18 cellular contexts compared by ENCODE assay signal in genomic region chr4:169283114-169283509, GRCh38. TPM values are rescaled to one million over a fixed set of nuclear protein-coding genes. Genes with fewer than 3 reads are reported as not detected.
DNase-seq lines count a peak whose midpoint lies in the region; ATAC-seq and TF ChIP-seq lines count a peak whose summit lies in the region.
"Had no signal": no experiment of that assay in that cellular context is flagged by ENCODE, and none has a peak within 500 bp of the region (broad histone marks: within the 10 kb centered on the region; RNA-seq: fewer than 3 reads in every experiment).

No MANE protein-coding gene starts in this region.

- ATAC-seq in RWPE2 (ENCODE audit: low read depth) = peak; percentile 91
- no peak for ATAC-seq in GM21423 (IDR thresholded peaks at IDR 0.05; ENCODE audit: unreplicated experiment)
- ATAC-seq: heart left ventricle; stimulated activated memory B cell treated with anti-CD40 and anti-IgM and Interleukin-4, amounts not matched to agents 10 μg/mL and 1 μg/mL and 100 μg/mL, for 72 hours had no signal

- H3K4me2 ChIP-seq in fibroblast of lung (ENCODE audit: extremely low read depth, insufficient read depth, low read length) = peak overlapping the region; percentile 76

- H2AFZ ChIP-seq in fibroblast of lung (ENCODE audit: low read length) = no peak overlapping the region

- H3K9me3 ChIP-seq in RWPE2 (ENCODE audit: severe bottlenecking) = no peaks in the 10 kb centered on the region
- H3K9me3 ChIP-seq in fibroblast of lung (ENCODE audit: control insufficient read depth, insufficient read depth, low read depth, low read length) = no peaks in the 10 kb centered on the region
- H3K9me3 ChIP-seq in left ventricle myocardium inferior (replicated peaks) = no peaks in the 10 kb centered on the region
- H3K9me3 ChIP-seq: heart left ventricle had no signal

- H3K79me2 ChIP-seq in fibroblast of lung (ENCODE audit: control insufficient read depth, insufficient read depth, low read length) = no peaks in the 10 kb centered on the region

- H3K27ac ChIP-seq in RWPE2 (ENCODE audit: poor library complexity, severe bottlenecking) (peak overlapping the region; percentile 75), fibroblast of lung (ENCODE audit: insufficient read depth, low read length) (peak overlapping the region; percentile 8), left ventricle myocardium inferior (replicated peaks) (no peak overlapping the region)
- H3K27ac ChIP-seq: heart left ventricle had no signal

- intact Hi-C loops in left ventricle myocardium inferior (cut with micrococcal nuclease) = no loop called here

- no peaks in the 10 kb centered on the region for H4K20me1 ChIP-seq in fibroblast of lung (ENCODE audit: control insufficient read depth, extremely low read depth, insufficient read depth, low read length)

- TF ChIP-seq CTCF in RWPE2 (IDR thresholded peaks at IDR 0.05; ENCODE audit: poor library complexity, severe bottlenecking) (no peak), fibroblast of lung (conservative IDR thresholded peaks at IDR 0.05 in 1 of 2, IDR thresholded peaks at IDR 0.05 in 1 of 2; ENCODE audit: low read depth in 1 of 2, low read length in 2 of 2) (no peak), retinal pigment epithelial cell (conservative IDR thresholded peaks at IDR 0.05; ENCODE audit: low read depth, low read length) (no peak), left ventricle myocardium inferior (IDR thresholded peaks at IDR 0.05; ENCODE audit: borderline replicate concordance) (no peak)

- H3K36me3 ChIP-seq in RWPE2 (ENCODE audit: low read depth) = no peaks in the 10 kb centered on the region
- no peaks in the 10 kb centered on the region for H3K36me3 ChIP-seq in fibroblast of lung (ENCODE audit: control insufficient read depth, insufficient read depth, low read length)
- H3K36me3 ChIP-seq in left ventricle myocardium inferior = no peaks in the 10 kb centered on the region
- H3K36me3 ChIP-seq: heart left ventricle had no signal

- H3K4me3 ChIP-seq in RWPE2 (ENCODE audit: severe bottlenecking) = no peak overlapping the region
- no peak overlapping the region for H3K4me3 ChIP-seq in fibroblast of lung (replicated peaks in 1 of 4; ENCODE audit: control extremely low read depth in 1 of 4, insufficient read depth in 1 of 4, low read depth in 3 of 4, low read length in 4 of 4)
- no peak overlapping the region for H3K4me3 ChIP-seq in retinal pigment epithelial cell (ENCODE audit: low read length)
- H3K4me3 ChIP-seq in left ventricle myocardium inferior = no peak overlapping the region
- H3K4me3 ChIP-seq: heart left ventricle, lung had no signal

- H3K27me3 ChIP-seq in RWPE2 (ENCODE audit: insufficient read depth, poor library complexity, severe bottlenecking) (no peaks in the 10 kb centered on the region), fibroblast of lung (ENCODE audit: control insufficient read depth, insufficient read depth, low read length) (no peaks in the 10 kb centered on the region), left ventricle myocardium inferior (ENCODE audit: low read depth) (no peaks in the 10 kb centered on the region)
- H3K27me3 ChIP-seq: heart left ventricle had no signal

- H3K9ac ChIP-seq in fibroblast of lung (ENCODE audit: insufficient read depth, low read length) = no peak overlapping the region

- DNase-seq in GM03348 (ENCODE audit: low spot score) (peak; percentile 78), RWPE2 (ENCODE audit: low spot score) (no peak), fibroblast of lung (ENCODE audit: low read depth in 2 of 2) (peak; percentile 86 to 98), retinal pigment epithelial cell (ENCODE audit: low read depth) (peak; percentile 39), left ventricle myocardium inferior (no peak), Ammon's horn (ENCODE audit: low spot score) (no peak)
- DNase-seq in stimulated activated CD4-positive, alpha-beta T cell treated with anti-CD3 and anti-CD28 coated beads, Interleukin-4, amount 100 ng/mL, for 24 hours = no peak
- DNase-seq: activated naive CD8-positive, alpha-beta T cell treated with anti-CD3 and anti-CD28 coated beads for 36 hours; COR-L47; heart left ventricle; NCI-H1092 treated with DMSO at 0.1 percent for 48 hours; NCI-H510A treated with DMSO at 0.1 percent for 48 hours; occipital lobe; Right ventricle myocardium superior; stimulated activated CD4-positive, alpha-beta T cell treated with anti-CD3 and anti-CD28 coated beads, Interleukin-2, amount 100 ng/mL, for 24 hours had no signal

- peaks cover 29% of the 10 kb centered on the region for H3K4me1 ChIP-seq in RWPE2 (ENCODE audit: insufficient read depth, poor library complexity, severe bottlenecking)
- H3K4me1 ChIP-seq in fibroblast of lung (ENCODE audit: control insufficient read depth, extremely low read depth, insufficient read depth, low read length) = peaks cover 5% of the 10 kb centered on the region
- H3K4me1 ChIP-seq in left ventricle myocardium inferior = no peaks in the 10 kb centered on the region
- H3K4me1 ChIP-seq: heart left ventricle had no signal

RNA-seq across cellular contexts. Expression of gene SH3RF1, which starts 12.4 kb away (rescaled TPM):
- total RNA-seq in fibroblast of lung (10.5 and 13.0 TPM in 2 replicates), left ventricle myocardium inferior (8.8 TPM)
- polyA plus RNA-seq in fibroblast of lung = 15.7 and 18.8 TPM in 2 replicates
- polyA plus RNA-seq in fibroblast of lung (2012) = 10.6 and 16.4 TPM in 2 replicates
- polyA minus RNA-seq in fibroblast of lung (ENCODE audit: low replicate concordance) = 69.2 and 74.1 TPM in 2 replicates

Comparison
In these comparisons a context has a peak if more than half of its experiments do, and no peak if none do; other contexts are left out.
1. DNase-seq: peak in GM03348 (single experiment), fibroblast of lung (2 of 2) and retinal pigment epithelial cell (single experiment); none in RWPE2 (single experiment), left ventricle myocardium inferior (single experiment), Ammon's horn (single experiment) and stimulated activated CD4-positive, alpha-beta T cell treated with anti-CD3 and anti-CD28 coated beads, Interleukin-4, amount 100 ng/mL, for 24 hours (single experiment).